In the genomic region with DNA sequence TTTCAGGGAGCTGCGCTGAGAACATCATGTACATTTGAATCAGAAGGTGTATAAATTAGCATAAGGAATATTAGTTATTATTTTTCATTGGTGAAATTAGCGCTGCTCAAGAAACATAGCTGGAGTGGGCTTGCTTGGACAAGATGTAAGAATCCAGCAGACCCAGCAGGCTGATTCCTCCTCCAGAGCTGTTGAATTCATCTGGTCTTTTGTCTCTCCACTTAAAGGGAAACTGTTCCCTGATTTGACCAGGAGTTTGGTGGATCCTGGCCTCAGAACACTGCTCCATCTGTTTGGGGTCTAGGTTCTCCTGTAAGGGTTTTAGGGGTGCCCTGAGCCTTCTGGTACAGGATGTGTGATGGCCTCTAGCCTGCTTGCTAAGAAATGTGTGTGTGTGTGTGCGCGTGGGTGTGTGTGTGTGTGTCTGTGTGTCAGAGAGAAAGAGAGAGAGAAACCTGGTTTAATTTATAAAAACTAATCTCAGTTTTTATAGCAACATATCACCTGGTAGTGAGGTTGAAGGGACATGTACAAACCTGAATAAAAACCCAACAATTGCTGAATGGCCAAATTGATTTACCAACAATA, we compare ENCODE assay signal across 1 cellular context.
TF ChIP-seq lines count a peak whose summit lies in the region.

No MANE protein-coding gene starts in this region.

TF ChIP-seq in SK-N-SH, 30 proteins besides CTCF, POLR2A, EP300 and RAD21 (continued from another document):
- no peak for TF ChIP-seq GATA2 (CRISPR knock-in tag; IDR thresholded peaks at IDR 0.05)
